In genomic region chr1:36307601-36308330, GRCh38 we compare ENCODE assay signal across 8 cellular contexts. TPM values are rescaled to one million over a fixed set of nuclear protein-coding genes. Genes with fewer than 3 reads are reported as not detected.
A peak's percentile ranks its signal among the peaks of the same experiment; 100 is the strongest.
DNase-seq lines count a peak whose midpoint lies in the region; ATAC-seq and TF ChIP-seq lines count a peak whose summit lies in the region.

No MANE protein-coding gene starts in this region.

- H3K9ac ChIP-seq in rectal smooth muscle tissue (ENCODE audit: low read length), result no peak overlapping the region

- 81 to 90% methylated on average over 9 to 10 of the region's 10 CpGs for WGBS in esophagus, 2 donors

- H3K27me3 ChIP-seq in RWPE2 (ENCODE audit: insufficient read depth, poor library complexity, severe bottlenecking), result no peaks in the 10 kb centered on the region
- H3K27me3 ChIP-seq in esophagus (ENCODE audit: control insufficient read depth in 1 of 2, insufficient read depth in 2 of 2, low read length in 2 of 2), result no peaks in the 10 kb centered on the region
- no peaks in the 10 kb centered on the region for H3K27me3 ChIP-seq in rectal smooth muscle tissue (ENCODE audit: control insufficient read depth, insufficient read depth, low read length)

- H3K9me3 ChIP-seq in RWPE2 (ENCODE audit: severe bottlenecking) (no peaks in the 10 kb centered on the region), esophagus (ENCODE audit: control insufficient read depth in 2 of 2, insufficient read depth in 1 of 2, low read depth in 1 of 2, low read length in 1 of 2) (no peaks in the 10 kb centered on the region)

- DNase-seq in GM12865 (ENCODE audit: low read depth) (no peak), RWPE2 (ENCODE audit: low spot score) (no peak), kidney tubule cell (ENCODE audit: low spot score) (no peak), HuH-7.5 (ENCODE audit: low spot score) (no peak)

- H3K4me1 ChIP-seq in RWPE2 (ENCODE audit: insufficient read depth, poor library complexity, severe bottlenecking) (peaks cover 8% of the 10 kb centered on the region), esophagus (ENCODE audit: control insufficient read depth in 2 of 2, insufficient read depth in 2 of 2, low read length in 1 of 2) (peaks cover 0 to 12% of the 10 kb centered on the region in 2 donors), rectal smooth muscle tissue (ENCODE audit: control insufficient read depth, insufficient read depth, low read length) (peaks cover 5% of the 10 kb centered on the region)

- H3K36me3 ChIP-seq in RWPE2 (ENCODE audit: low read depth), result peaks cover 57% of the 10 kb centered on the region
- peaks cover 0 to 5% of the 10 kb centered on the region in 2 donors for H3K36me3 ChIP-seq in esophagus (ENCODE audit: control insufficient read depth in 2 of 2, insufficient read depth in 2 of 2, low read length in 1 of 2)
- peaks cover under 1% of the 10 kb centered on the region for H3K36me3 ChIP-seq in rectal smooth muscle tissue (ENCODE audit: control insufficient read depth, insufficient read depth, low read length)

- ATAC-seq in RWPE2 (ENCODE audit: low read depth) (no peak), HG03039 (IDR thresholded peaks at IDR 0.05; ENCODE audit: unreplicated experiment) (no peak), HG02973 (IDR thresholded peaks at IDR 0.05; ENCODE audit: unreplicated experiment) (no peak)

- H3K4me3 ChIP-seq in GM12865 (ENCODE audit: low read depth, low read length) (peak overlapping the region; percentile 79), RWPE2 (ENCODE audit: severe bottlenecking) (peak overlapping the region; percentile 58), esophagus (ENCODE audit: low read depth in 1 of 2, low read length in 2 of 2) (peak overlapping the region; percentile 71 to 90), rectal smooth muscle tissue (ENCODE audit: low read length) (peak overlapping the region; percentile 90)

- no peak for TF ChIP-seq CTCF in GM12865 (IDR thresholded peaks at IDR 0.05; ENCODE audit: insufficient read depth, low read depth, low read length, missing control alignments)
- TF ChIP-seq CTCF in RWPE2 (IDR thresholded peaks at IDR 0.05; ENCODE audit: poor library complexity, severe bottlenecking), result no peak

- H3K27ac ChIP-seq in RWPE2 (ENCODE audit: poor library complexity, severe bottlenecking) (peak overlapping the region; percentile 87), esophagus (ENCODE audit: low read depth in 2 of 2, low read length in 1 of 2) (no peak overlapping the region), rectal smooth muscle tissue (ENCODE audit: low read depth, low read length) (no peak overlapping the region)

RNA-seq across cellular contexts. Expression of gene SH3D21, which starts 1.6 kb away (rescaled TPM):
- 10 to 100 TPM in 1 of 2 donors, 1 to 10 TPM in 1; 3.9 to 15.6 TPM for polyA plus RNA-seq in esophagus

RNA-seq across cellular contexts. Expression of gene EVA1B, which starts 15.7 kb away (rescaled TPM):
- polyA plus RNA-seq in esophagus, result 1 to 10 TPM; 6.1 to 9.3 TPM
